In the genomic region with DNA sequence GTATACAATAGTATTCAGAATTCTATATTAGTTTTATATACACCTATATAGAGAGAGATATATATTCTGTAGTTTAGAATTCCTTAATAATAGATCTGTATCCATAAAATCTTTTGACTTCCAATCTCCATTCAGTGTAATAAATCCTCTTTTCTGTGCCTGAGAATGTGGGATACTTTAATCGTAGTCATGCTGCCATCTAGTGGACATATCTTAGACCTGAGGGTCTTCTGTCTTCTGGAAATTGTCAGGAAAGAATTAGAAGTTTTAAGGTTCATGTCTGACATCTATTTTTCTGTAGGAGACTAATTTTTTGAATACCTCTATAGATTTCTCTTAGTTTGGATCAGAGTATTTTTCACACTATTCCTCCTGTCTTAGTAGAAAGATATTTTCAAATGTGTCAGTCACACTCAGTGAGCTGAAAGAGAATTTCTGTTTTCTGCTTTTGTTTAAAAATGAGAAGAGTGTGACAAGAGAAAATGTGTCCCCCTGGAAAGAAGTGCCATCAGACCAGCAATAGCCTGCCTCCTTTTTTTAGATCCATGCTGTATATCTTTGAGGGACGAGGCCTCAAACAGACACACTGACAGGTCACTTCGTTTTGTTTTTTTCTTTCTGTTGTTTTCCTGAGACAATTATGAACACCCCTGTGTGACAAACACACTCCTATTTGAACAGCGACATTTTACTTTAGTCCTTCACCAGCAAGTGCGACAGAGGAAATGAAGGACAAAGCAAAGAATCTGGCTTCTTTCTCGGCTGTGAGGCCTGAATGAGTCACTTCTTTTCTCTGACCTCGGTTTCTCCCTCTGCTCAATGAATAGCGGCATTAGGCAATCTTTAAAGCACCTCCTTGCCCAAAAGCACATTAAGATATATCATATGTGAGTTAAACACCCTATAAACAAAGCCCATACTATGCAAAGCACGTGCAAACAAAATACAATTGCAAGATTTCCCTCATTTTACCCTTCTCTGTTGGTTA, we compare ENCODE assay signal across 9 cellular contexts.
DNase-seq lines count a peak whose midpoint lies in the region; ATAC-seq and TF ChIP-seq lines count a peak whose summit lies in the region.
"Had no signal": no experiment of that assay in that cellular context is flagged by ENCODE, and none has a peak within 500 bp of the region (broad histone marks: within the 10 kb centered on the region; RNA-seq: fewer than 3 reads in every experiment).

No MANE protein-coding gene starts in this region.

- H3K27ac Mint-ChIP-seq in CD14-positive monocyte = no peak overlapping the region
- H3K27ac Mint-ChIP-seq in T-helper 2 cell treated with Interferon-gamma antibody and Interleukin-4, amounts not matched to agents 5 μg/mL and 100 μg/mL, for 36 hours = no peak overlapping the region
- H3K27ac Mint-ChIP-seq: IgD-negative memory B cell had no signal

- peak overlapping the region in 1 of 2 donors; percentile 17 for H3K4me3 Mint-ChIP-seq in CD14-positive monocyte
- no peak overlapping the region for H3K4me3 Mint-ChIP-seq in T-helper 2 cell treated with Interferon-gamma antibody and Interleukin-4, amounts not matched to agents 5 μg/mL and 100 μg/mL, for 36 hours
- H3K4me3 Mint-ChIP-seq: IgD-negative memory B cell had no signal

- TF ChIP-seq CTCF in CD14-positive monocyte (IDR thresholded peaks at IDR 0.05) (peak; percentile 84), LNCaP clone FGC (IDR thresholded peaks at IDR 0.05; ENCODE audit: control insufficient read depth, extremely low read depth, insufficient read depth) (peak; percentile 72), Peyer's patch (IDR thresholded peaks at IDR 0.05) (peak in 5 of 6 experiments; percentile 21 to 61 (median 52)), epithelial cell of proximal tubule (conservative IDR thresholded peaks at IDR 0.05; ENCODE audit: low read depth, low read length) (peak; percentile 75), osteoblast (IDR thresholded peaks at IDR 0.05; ENCODE audit: extremely low read depth, low read depth, low read length) (peak; percentile 70)

- H2AFZ ChIP-seq in osteoblast (ENCODE audit: low read length) = peak overlapping the region; percentile 15

- no peaks in the 10 kb centered on the region for H4K20me1 ChIP-seq in osteoblast (ENCODE audit: insufficient read depth, low read length)

- H3K9me3 Mint-ChIP-seq in CD14-positive monocyte = peaks cover 0 to 1% (median 0%) of the 10 kb centered on the region in 7 donors
- no peaks in the 10 kb centered on the region for H3K9me3 Mint-ChIP-seq in T-helper 2 cell treated with Interferon-gamma antibody and Interleukin-4, amounts not matched to agents 5 μg/mL and 100 μg/mL, for 36 hours
- H3K9me3 Mint-ChIP-seq: IgD-negative memory B cell had no signal

- peak; percentile 60 for ATAC-seq in GM18867 (IDR thresholded peaks at IDR 0.05; ENCODE audit: unreplicated experiment)

- H3K4me1 Mint-ChIP-seq in CD14-positive monocyte = no peaks in the 10 kb centered on the region
- H3K4me1 Mint-ChIP-seq in T-helper 2 cell treated with Interferon-gamma antibody and Interleukin-4, amounts not matched to agents 5 μg/mL and 100 μg/mL, for 36 hours (ENCODE audit: low read depth) = no peaks in the 10 kb centered on the region
- H3K4me1 Mint-ChIP-seq: IgD-negative memory B cell had no signal

- H3K4me1 ChIP-seq in Peyer's patch (no peaks in the 10 kb centered on the region), osteoblast (ENCODE audit: insufficient read depth, low read length) (no peaks in the 10 kb centered on the region)

- H3K27me3 ChIP-seq in Peyer's patch (no peaks in the 10 kb centered on the region), osteoblast (ENCODE audit: insufficient read depth, low read length) (no peaks in the 10 kb centered on the region)

- no peaks in the 10 kb centered on the region for H3K36me3 Mint-ChIP-seq in CD14-positive monocyte
- H3K36me3 Mint-ChIP-seq in T-helper 2 cell treated with Interferon-gamma antibody and Interleukin-4, amounts not matched to agents 5 μg/mL and 100 μg/mL, for 36 hours (ENCODE audit: low read depth) = no peaks in the 10 kb centered on the region
- H3K36me3 Mint-ChIP-seq: IgD-negative memory B cell had no signal

- H3K36me3 ChIP-seq in Peyer's patch = no peaks in the 10 kb centered on the region
- no peaks in the 10 kb centered on the region for H3K36me3 ChIP-seq in osteoblast (ENCODE audit: insufficient read depth, low read length)

- intact Hi-C loops in CD14-positive monocyte (cut with micrococcal nuclease) = no loop called here

- H3K27me3 Mint-ChIP-seq in CD14-positive monocyte (ENCODE audit: low read depth in 3 of 3) = peaks cover 4 to 17% (median 16%) of the 10 kb centered on the region in 3 donors
- H3K27me3 Mint-ChIP-seq in T-helper 2 cell treated with Interferon-gamma antibody and Interleukin-4, amounts not matched to agents 5 μg/mL and 100 μg/mL, for 36 hours (ENCODE audit: low read depth) = peaks cover 26% of the 10 kb centered on the region

- no peak overlapping the region for H3K4me3 ChIP-seq in LNCaP clone FGC (ENCODE audit: low read depth, low read length)
- H3K4me3 ChIP-seq in Peyer's patch = no peak overlapping the region
- H3K4me3 ChIP-seq in epithelial cell of proximal tubule (ENCODE audit: low read depth, low read length) = no peak overlapping the region
- no peak overlapping the region for H3K4me3 ChIP-seq in osteoblast (ENCODE audit: insufficient read depth, low read length)

- no peak for TF ChIP-seq POLR2A in Peyer's patch (IDR thresholded peaks at IDR 0.05)

- H3K27ac ChIP-seq in Peyer's patch = no peak overlapping the region
- no peak overlapping the region for H3K27ac ChIP-seq in osteoblast (ENCODE audit: low read depth, low read length)

- no peaks in the 10 kb centered on the region for H3K9me3 ChIP-seq in Peyer's patch
- H3K9me3 ChIP-seq in osteoblast (ENCODE audit: low read depth, low read length) = no peaks in the 10 kb centered on the region

- H3K4me2 ChIP-seq in osteoblast (ENCODE audit: insufficient read depth, low read length) = no peak overlapping the region

- DNase-seq in CD14-positive monocyte (ENCODE audit: low spot score) (no peak), LNCaP clone FGC (ENCODE audit: low read depth) (peak; percentile 8), Peyer's patch (no peak), epithelial cell of proximal tubule (ENCODE audit: low read depth) (peak; percentile 22), osteoblast (ENCODE audit: insufficient read length, low spot score, missing footprints) (no peak)
- DNase-seq in T-helper 2 cell treated with Interferon-gamma antibody and Interleukin-4, amounts not matched to agents 5 μg/mL and 100 μg/mL, for 36 hours (ENCODE audit: low spot score) = no peak
- no peak for DNase-seq in activated naive CD4-positive, alpha-beta T cell treated with anti-CD3 and anti-CD28 coated beads, Interleukin-2, amount 50 U/mL, for 16 hours

- H3K79me2 ChIP-seq in osteoblast (ENCODE audit: insufficient read depth, low read length) = no peaks in the 10 kb centered on the region

Comparison
In these comparisons a context has a peak if more than half of its experiments do, and no peak if none do; other contexts are left out.
1. DNase-seq: peak in LNCaP clone FGC (single experiment) and epithelial cell of proximal tubule (single experiment); none in CD14-positive monocyte (single experiment), Peyer's patch (0 of 3), osteoblast (single experiment), T-helper 2 cell treated with Interferon-gamma antibody and Interleukin-4, amounts not matched to agents 5 μg/mL and 100 μg/mL, for 36 hours (single experiment) and activated naive CD4-positive, alpha-beta T cell treated with anti-CD3 and anti-CD28 coated beads, Interleukin-2, amount 50 U/mL, for 16 hours (single experiment).
2. Peak in every context shown above with its lines, with median percentiles within 50 percentile points of each other: CTCF ChIP-seq.